In the genomic region with DNA sequence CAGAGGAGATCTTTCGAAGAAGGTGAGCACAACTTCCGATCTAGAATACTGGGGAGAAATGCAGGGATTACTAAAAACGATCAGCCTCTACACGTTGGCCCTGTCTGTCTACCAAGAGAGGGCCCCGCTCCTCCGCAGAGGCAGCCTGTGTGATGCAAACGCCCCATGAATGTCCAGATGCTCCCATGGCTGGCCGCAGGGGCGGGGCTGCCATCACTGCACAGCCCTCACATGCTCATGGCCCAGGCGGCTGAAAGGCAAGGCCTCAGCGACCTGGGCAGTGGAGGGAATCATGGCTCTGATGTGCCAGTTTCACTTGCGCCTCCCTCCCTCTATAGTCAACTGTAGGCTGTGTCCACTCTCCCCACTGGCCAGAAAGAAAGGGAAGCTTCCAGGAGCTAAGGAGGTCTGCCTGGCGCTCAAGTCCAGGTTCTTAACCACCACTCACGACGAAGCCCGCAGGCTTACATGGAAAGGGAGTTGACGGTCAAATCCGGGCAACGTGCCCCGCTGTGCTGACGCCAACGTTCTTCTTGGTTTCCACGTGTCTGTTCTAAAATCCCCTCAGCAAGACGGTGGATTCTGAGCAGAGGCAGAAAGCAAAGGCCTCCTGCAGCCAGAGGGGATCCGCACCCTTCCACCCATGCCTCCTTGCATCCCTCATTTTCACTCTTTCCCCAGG, we compare ENCODE assay signal across 1 cellular context.
TF ChIP-seq lines count a peak whose summit lies in the region.

No MANE protein-coding gene starts in this region.

TF ChIP-seq in WTC11, 78 proteins besides CTCF, POLR2A, EP300 and RAD21 (continued from another document):
- TF ChIP-seq, protein P1, sequence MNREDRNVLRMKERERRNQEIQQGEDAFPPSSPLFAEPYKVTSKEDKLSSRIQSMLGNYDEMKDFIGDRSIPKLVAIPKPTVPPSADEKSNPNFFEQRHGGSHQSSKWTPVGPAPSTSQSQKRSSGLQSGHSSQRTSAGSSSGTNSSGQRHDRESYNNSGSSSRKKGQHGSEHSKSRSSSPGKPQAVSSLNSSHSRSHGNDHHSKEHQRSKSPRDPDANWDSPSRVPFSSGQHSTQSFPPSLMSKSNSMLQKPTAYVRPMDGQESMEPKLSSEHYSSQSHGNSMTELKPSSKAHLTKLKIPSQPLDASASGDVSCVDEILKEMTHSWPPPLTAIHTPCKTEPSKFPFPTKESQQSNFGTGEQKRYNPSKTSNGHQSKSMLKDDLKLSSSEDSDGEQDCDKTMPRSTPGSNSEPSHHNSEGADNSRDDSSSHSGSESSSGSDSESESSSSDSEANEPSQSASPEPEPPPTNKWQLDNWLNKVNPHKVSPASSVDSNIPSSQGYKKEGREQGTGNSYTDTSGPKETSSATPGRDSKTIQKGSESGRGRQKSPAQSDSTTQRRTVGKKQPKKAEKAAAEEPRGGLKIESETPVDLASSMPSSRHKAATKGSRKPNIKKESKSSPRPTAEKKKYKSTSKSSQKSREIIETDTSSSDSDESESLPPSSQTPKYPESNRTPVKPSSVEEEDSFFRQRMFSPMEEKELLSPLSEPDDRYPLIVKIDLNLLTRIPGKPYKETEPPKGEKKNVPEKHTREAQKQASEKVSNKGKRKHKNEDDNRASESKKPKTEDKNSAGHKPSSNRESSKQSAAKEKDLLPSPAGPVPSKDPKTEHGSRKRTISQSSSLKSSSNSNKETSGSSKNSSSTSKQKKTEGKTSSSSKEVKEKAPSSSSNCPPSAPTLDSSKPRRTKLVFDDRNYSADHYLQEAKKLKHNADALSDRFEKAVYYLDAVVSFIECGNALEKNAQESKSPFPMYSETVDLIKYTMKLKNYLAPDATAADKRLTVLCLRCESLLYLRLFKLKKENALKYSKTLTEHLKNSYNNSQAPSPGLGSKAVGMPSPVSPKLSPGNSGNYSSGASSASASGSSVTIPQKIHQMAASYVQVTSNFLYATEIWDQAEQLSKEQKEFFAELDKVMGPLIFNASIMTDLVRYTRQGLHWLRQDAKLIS (CRISPR knock-in tag; IDR thresholded peaks at IDR 0.05; ENCODE audit: borderline replicate concordance) = no peak
- TF ChIP-seq, protein P2, sequence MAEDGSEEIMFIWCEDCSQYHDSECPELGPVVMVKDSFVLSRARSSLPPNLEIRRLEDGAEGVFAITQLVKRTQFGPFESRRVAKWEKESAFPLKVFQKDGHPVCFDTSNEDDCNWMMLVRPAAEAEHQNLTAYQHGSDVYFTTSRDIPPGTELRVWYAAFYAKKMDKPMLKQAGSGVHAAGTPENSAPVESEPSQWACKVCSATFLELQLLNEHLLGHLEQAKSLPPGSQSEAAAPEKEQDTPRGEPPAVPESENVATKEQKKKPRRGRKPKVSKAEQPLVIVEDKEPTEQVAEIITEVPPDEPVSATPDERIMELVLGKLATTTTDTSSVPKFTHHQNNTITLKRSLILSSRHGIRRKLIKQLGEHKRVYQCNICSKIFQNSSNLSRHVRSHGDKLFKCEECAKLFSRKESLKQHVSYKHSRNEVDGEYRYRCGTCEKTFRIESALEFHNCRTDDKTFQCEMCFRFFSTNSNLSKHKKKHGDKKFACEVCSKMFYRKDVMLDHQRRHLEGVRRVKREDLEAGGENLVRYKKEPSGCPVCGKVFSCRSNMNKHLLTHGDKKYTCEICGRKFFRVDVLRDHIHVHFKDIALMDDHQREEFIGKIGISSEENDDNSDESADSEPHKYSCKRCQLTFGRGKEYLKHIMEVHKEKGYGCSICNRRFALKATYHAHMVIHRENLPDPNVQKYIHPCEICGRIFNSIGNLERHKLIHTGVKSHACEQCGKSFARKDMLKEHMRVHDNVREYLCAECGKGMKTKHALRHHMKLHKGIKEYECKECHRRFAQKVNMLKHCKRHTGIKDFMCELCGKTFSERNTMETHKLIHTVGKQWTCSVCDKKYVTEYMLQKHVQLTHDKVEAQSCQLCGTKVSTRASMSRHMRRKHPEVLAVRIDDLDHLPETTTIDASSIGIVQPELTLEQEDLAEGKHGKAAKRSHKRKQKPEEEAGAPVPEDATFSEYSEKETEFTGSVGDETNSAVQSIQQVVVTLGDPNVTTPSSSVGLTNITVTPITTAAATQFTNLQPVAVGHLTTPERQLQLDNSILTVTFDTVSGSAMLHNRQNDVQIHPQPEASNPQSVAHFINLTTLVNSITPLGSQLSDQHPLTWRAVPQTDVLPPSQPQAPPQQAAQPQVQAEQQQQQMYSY (CRISPR knock-in tag; IDR thresholded peaks at IDR 0.05) = no peak
- TF ChIP-seq ZNF138 (CRISPR knock-in tag; conservative IDR thresholded peaks at IDR 0.05) = no peak
- no peak for TF ChIP-seq TP53 (CRISPR knock-in tag; IDR thresholded peaks at IDR 0.05)
